ENCODE assay signal across 8 cellular contexts in genomic region chr20:25246182-25246943, GRCh38. TPM values are rescaled to one million over a fixed set of nuclear protein-coding genes. Genes with fewer than 3 reads are reported as not detected.
A peak's percentile ranks its signal among the peaks of the same experiment; 100 is the strongest.
DNase-seq lines count a peak whose midpoint lies in the region; ATAC-seq and TF ChIP-seq lines count a peak whose summit lies in the region.

No MANE protein-coding gene starts in this region.

- no peak for TF ChIP-seq POLR2A in thyroid gland (IDR thresholded peaks at IDR 0.05)

- no peak for DNase-seq in Caco-2
- DNase-seq in activated CD8-positive, alpha-beta T cell treated with anti-CD3 and anti-CD28 coated beads, Interleukin-2, amount 10 ng/mL, durations not matched to agents 7 days and 5 days: no peak
- DNase-seq in mesenchymal stem cell: no peak
- no peak for DNase-seq in NCI-H2171 (lab: John Stamatoyannopoulos, UW)
- DNase-seq in thyroid gland: no peak
- DNase-seq in HuH-7 (ENCODE audit: low spot score): no peak

- H2BK5ac ChIP-seq in mesenchymal stem cell (ENCODE audit: low read depth, low read length, poor library complexity, severe bottlenecking): no peak overlapping the region

- ATAC-seq in HG02642 (IDR thresholded peaks at IDR 0.05; ENCODE audit: poor library complexity, unreplicated experiment) (peak; percentile 27), HG03097 (IDR thresholded peaks at IDR 0.05; ENCODE audit: low FRiP score, unreplicated experiment) (no peak)
- ATAC-seq in activated CD8-positive, alpha-beta T cell treated with anti-CD3 and anti-CD28 coated beads, Interleukin-2, amount 10 ng/mL, durations not matched to agents 7 days and 5 days: no peak

- H3K4me2 ChIP-seq in mesenchymal stem cell (ENCODE audit: low read length, poor library complexity, severe bottlenecking): no peak overlapping the region

- no peak overlapping the region for H3K4ac ChIP-seq in mesenchymal stem cell (ENCODE audit: low read depth in 1 of 2, low read length in 2 of 2)

- POLR2A ChIA-PET in Caco-2 (lab: Charles Lee): interaction anchor here (1.5 to 2.0 kb wide), 4 partner anchors 13 to 161 kb away, joined by 6 to 18 read pairs (median 7); partner anchors contain the start of genes ENTPD6 and GINS1
- POLR2A ChIA-PET in activated CD8-positive, alpha-beta T cell treated with anti-CD3 and anti-CD28 coated beads, Interleukin-2, amount 10 ng/mL, durations not matched to agents 7 days and 5 days (lab: Charles Lee): interaction anchor here (1.2 kb wide), 2 partner anchors 23 to 155 kb away, joined by 3 read pairs; no protein-coding TSS in a partner anchor

- no peak overlapping the region for H4K91ac ChIP-seq in mesenchymal stem cell (ENCODE audit: low read length)

- H3K27ac Mint-ChIP-seq in Caco-2 (ENCODE audit: unreplicated experiment): peak overlapping the region; percentile 79
- H3K27ac Mint-ChIP-seq in activated CD8-positive, alpha-beta T cell treated with anti-CD3 and anti-CD28 coated beads, Interleukin-2, amount 10 ng/mL, durations not matched to agents 7 days and 5 days: peak overlapping the region; percentile 40

- intact Hi-C loops in Caco-2 (cut with micrococcal nuclease; ENCODE audit: unreplicated experiment): loop anchor here (5.0 to 10.0 kb wide), 3 partner anchors 66 to 254 kb away; partner anchors contain the start of gene APMAP
- intact Hi-C loops in thyroid gland (cut with DNase I): loop anchor here (2.0 kb wide), 1 partner anchor 50 kb away; no protein-coding TSS in a partner anchor

- no peak overlapping the region for H2BK15ac ChIP-seq in mesenchymal stem cell (ENCODE audit: low read depth, poor library complexity, severe bottlenecking)

- peak overlapping the region; percentile 91 for H3K4me3 Mint-ChIP-seq in Caco-2 (ENCODE audit: unreplicated experiment)
- peak overlapping the region; percentile 92 for H3K4me3 Mint-ChIP-seq in activated CD8-positive, alpha-beta T cell treated with anti-CD3 and anti-CD28 coated beads, Interleukin-2, amount 10 ng/mL, durations not matched to agents 7 days and 5 days

- H3K4me1 Mint-ChIP-seq in Caco-2 (ENCODE audit: low read depth, unreplicated experiment): peaks cover 24% of the 10 kb centered on the region
- peaks cover 33% of the 10 kb centered on the region for H3K4me1 Mint-ChIP-seq in activated CD8-positive, alpha-beta T cell treated with anti-CD3 and anti-CD28 coated beads, Interleukin-2, amount 10 ng/mL, durations not matched to agents 7 days and 5 days (ENCODE audit: low read depth)

- H3K27me3 Mint-ChIP-seq in Caco-2 (ENCODE audit: insufficient read depth, unreplicated experiment): no peaks in the 10 kb centered on the region
- H3K27me3 Mint-ChIP-seq in activated CD8-positive, alpha-beta T cell treated with anti-CD3 and anti-CD28 coated beads, Interleukin-2, amount 10 ng/mL, durations not matched to agents 7 days and 5 days (ENCODE audit: low read depth): peaks cover 25% of the 10 kb centered on the region

- H3K36me3 ChIP-seq in Caco-2 (ENCODE audit: control insufficient read depth, insufficient read depth, low read length) (no peaks in the 10 kb centered on the region), mesenchymal stem cell (ENCODE audit: control insufficient read depth in 1 of 2, insufficient read depth in 2 of 2, low read depth in 1 of 2, low read length in 2 of 2) (peaks cover 0 to 3% of the 10 kb centered on the region in 2 experiments), thyroid gland (no peaks in the 10 kb centered on the region)

- H2AFZ ChIP-seq in mesenchymal stem cell (ENCODE audit: low read depth, low read length): no peak overlapping the region

- H3K27ac ChIP-seq in mesenchymal stem cell (ENCODE audit: low read length, poor library complexity, severe bottlenecking) (no peak overlapping the region), thyroid gland (no peak overlapping the region)

- no peak overlapping the region for H2BK12ac ChIP-seq in mesenchymal stem cell (ENCODE audit: low read length in 2 of 2)

- H3K79me1 ChIP-seq in mesenchymal stem cell (replicated peaks; ENCODE audit: low read length, poor library complexity, severe bottlenecking): peaks cover 6% of the 10 kb centered on the region

- TSS peak; percentile 58 for BruUV-seq in Caco-2 (replicated peaks; lab: Mats Ljungman, UMichigan)

- 84% methylated on average over 9 of the region's 9 CpGs for WGBS in mesenchymal stem cell
- WGBS in thyroid gland, 2 donors: 92 to 93% methylated on average over 9 of the region's 9 CpGs

- no peak overlapping the region for H2AK5ac ChIP-seq in mesenchymal stem cell (ENCODE audit: low read length, severe bottlenecking)

- CTCF ChIA-PET in Caco-2 (lab: Charles Lee): interaction anchor here (0.6 to 2.5 kb wide), 9 partner anchors 11 to 252 kb away, joined by 3 to 23 read pairs (median 5); no protein-coding TSS in a partner anchor
- CTCF ChIA-PET in activated CD8-positive, alpha-beta T cell treated with anti-CD3 and anti-CD28 coated beads, Interleukin-2, amount 10 ng/mL, durations not matched to agents 7 days and 5 days (lab: Charles Lee): interaction anchor here (0.9 to 4.0 kb wide), 4 partner anchors 13 to 183 kb away, joined by 3 to 23 read pairs (median 3); no protein-coding TSS in a partner anchor

- no peak overlapping the region for H4K8ac ChIP-seq in mesenchymal stem cell (ENCODE audit: low read length)

- no peak overlapping the region for H3K14ac ChIP-seq in mesenchymal stem cell (ENCODE audit: low read length in 2 of 2)

- no peak for TF ChIP-seq CTCF in Caco-2 (IDR thresholded peaks at IDR 0.05; ENCODE audit: insufficient read depth in 1 of 2, low read depth in 1 of 2, low read length in 1 of 2, severe bottlenecking in 1 of 2, unreplicated experiment in 1 of 2)
- no peak for TF ChIP-seq CTCF in thyroid gland (IDR thresholded peaks at IDR 0.05)

- H3K4me3 ChIP-seq in Caco-2 (ENCODE audit: low read depth, low read length) (peak overlapping the region; percentile 91), mesenchymal stem cell (ENCODE audit: insufficient read depth in 1 of 2, low read depth in 1 of 2, low read length in 2 of 2) (peak overlapping the region in 1 of 2 experiments; percentile 85), thyroid gland (replicated peaks in 1 of 3) (no peak overlapping the region)

- no peak overlapping the region for H3K18ac ChIP-seq in mesenchymal stem cell (ENCODE audit: low read depth in 1 of 2, low read length in 2 of 2)

- H3K23ac ChIP-seq in mesenchymal stem cell (ENCODE audit: low read length in 2 of 2): no peak overlapping the region

- H3K9ac ChIP-seq in mesenchymal stem cell (ENCODE audit: low read length): peak overlapping the region; percentile 82

- peaks cover 15% of the 10 kb centered on the region for H3K36me3 Mint-ChIP-seq in Caco-2 (ENCODE audit: insufficient read depth, unreplicated experiment)
- H3K36me3 Mint-ChIP-seq in activated CD8-positive, alpha-beta T cell treated with anti-CD3 and anti-CD28 coated beads, Interleukin-2, amount 10 ng/mL, durations not matched to agents 7 days and 5 days (ENCODE audit: low read depth): peaks cover 5% of the 10 kb centered on the region

- H3K9me3 Mint-ChIP-seq in Caco-2 (ENCODE audit: unreplicated experiment): no peaks in the 10 kb centered on the region
- H3K9me3 Mint-ChIP-seq in activated CD8-positive, alpha-beta T cell treated with anti-CD3 and anti-CD28 coated beads, Interleukin-2, amount 10 ng/mL, durations not matched to agents 7 days and 5 days (ENCODE audit: insufficient read depth): no peaks in the 10 kb centered on the region

- peaks cover 18% of the 10 kb centered on the region for H3K4me1 ChIP-seq in Caco-2
- H3K4me1 ChIP-seq in mesenchymal stem cell (ENCODE audit: control insufficient read depth, insufficient read depth, low read depth, low read length): peaks cover 17% of the 10 kb centered on the region
- H3K4me1 ChIP-seq in thyroid gland: peaks cover 22 to 23% of the 10 kb centered on the region in 2 donors

- H3K9me3 ChIP-seq in Caco-2: no peaks in the 10 kb centered on the region
- no peaks in the 10 kb centered on the region for H3K9me3 ChIP-seq in mesenchymal stem cell (ENCODE audit: control insufficient read depth, low read length)
- no peaks in the 10 kb centered on the region for H3K9me3 ChIP-seq in thyroid gland

- no peak overlapping the region for H2BK120ac ChIP-seq in mesenchymal stem cell (ENCODE audit: low read depth, low read length)

- H3K27me3 ChIP-seq in Caco-2 (replicated peaks; ENCODE audit: control insufficient read depth, insufficient read depth, low read length): no peaks in the 10 kb centered on the region
- no peaks in the 10 kb centered on the region for H3K27me3 ChIP-seq in mesenchymal stem cell (ENCODE audit: control insufficient read depth in 1 of 2, insufficient read depth in 1 of 2, low read length in 2 of 2)
- no peaks in the 10 kb centered on the region for H3K27me3 ChIP-seq in thyroid gland

RNA-seq across cellular contexts. Expression of gene PYGB, which starts 1.5 kb away (rescaled TPM):
- total RNA-seq in Caco-2 (2022): 67.9 and 78.9 TPM in 2 replicates
- total RNA-seq in activated CD8-positive, alpha-beta T cell treated with anti-CD3 and anti-CD28 coated beads, Interleukin-2, amount 10 ng/mL, durations not matched to agents 7 days and 5 days: 10 to 100 TPM; 33.9 TPM
- 50.3 TPM for polyA plus RNA-seq in mesenchymal stem cell (2013, experiment 1 of 2)
- 48.3 TPM for polyA plus RNA-seq in mesenchymal stem cell (2013, experiment 2 of 2)
- 100 to 1,000 TPM in 1 of 4 donors, 10 to 100 TPM in 3; 83.2 to 141 (median 94.6) TPM for total RNA-seq in thyroid gland

RNA-seq across cellular contexts. Expression of gene ENTPD6, which starts 50.9 kb away (rescaled TPM):
- 86.6 and 89.4 TPM in 2 replicates for total RNA-seq in Caco-2 (2022)
- 10 to 100 TPM; 31.9 TPM for total RNA-seq in activated CD8-positive, alpha-beta T cell treated with anti-CD3 and anti-CD28 coated beads, Interleukin-2, amount 10 ng/mL, durations not matched to agents 7 days and 5 days
- polyA plus RNA-seq in mesenchymal stem cell (2013, experiment 1 of 2): 29.8 TPM
- 27.3 TPM for polyA plus RNA-seq in mesenchymal stem cell (2013, experiment 2 of 2)
- 10 to 100 TPM; 51.6 to 75.6 (median 64.9) TPM for total RNA-seq in thyroid gland
